11 cellular contexts compared by ENCODE assay signal in genomic region chr5:14405267-14405666, GRCh38.
A peak's percentile ranks its signal among the peaks of the same experiment; 100 is the strongest.
DNase-seq lines count a peak whose midpoint lies in the region; ATAC-seq and TF ChIP-seq lines count a peak whose summit lies in the region.
"Had no signal": no experiment of that assay in that cellular context is flagged by ENCODE, and none has a peak within 500 bp of the region (broad histone marks: within the 10 kb centered on the region; RNA-seq: fewer than 3 reads in every experiment).

No MANE protein-coding gene starts in this region.

- no peaks in the 10 kb centered on the region for H3K9me3 Mint-ChIP-seq in nephron progenitor cell
- H3K9me3 Mint-ChIP-seq in activated T-cell treated with anti-CD3 and anti-CD28 coated beads, Interleukin-2, amount 50 U/mL, for 4 hours: peaks cover 4% of the 10 kb centered on the region

- no peak for ATAC-seq in GM21515 (IDR thresholded peaks at IDR 0.05; ENCODE audit: unreplicated experiment)
- ATAC-seq in activated CD4-positive, CD25-positive, alpha-beta regulatory T cell treated with anti-CD3 and anti-CD28 coated beads, Interleukin-2, amount 50 U/mL, for 24 hours: no peak
- no peak for ATAC-seq in activated T-cell treated with anti-CD3 and anti-CD28 coated beads, Interleukin-2, amount 50 U/mL, for 4 hours
- ATAC-seq in stimulated activated naive CD8-positive, alpha-beta T cell treated with anti-CD3 and anti-CD28 coated beads, Interleukin-15, Interleukin-2, amounts not matched to agents 100 U/mL and 50 U/mL, for 24 hours: no peak
- ATAC-seq: gastrocnemius medialis had no signal

- H3K36me3 Mint-ChIP-seq in nephron progenitor cell (ENCODE audit: low read depth): peaks cover 83% of the 10 kb centered on the region
- H3K36me3 Mint-ChIP-seq in activated T-cell treated with anti-CD3 and anti-CD28 coated beads, Interleukin-2, amount 50 U/mL, for 4 hours (ENCODE audit: insufficient read depth): no peaks in the 10 kb centered on the region

- no peak overlapping the region for H3K4me3 ChIP-seq in choroid plexus epithelial cell (ENCODE audit: low read depth, low read length)
- H3K4me3 ChIP-seq: gastrocnemius medialis had no signal

- peaks cover 25% of the 10 kb centered on the region for H3K4me1 Mint-ChIP-seq in nephron progenitor cell
- peaks cover 5% of the 10 kb centered on the region for H3K4me1 Mint-ChIP-seq in activated T-cell treated with anti-CD3 and anti-CD28 coated beads, Interleukin-2, amount 50 U/mL, for 4 hours (ENCODE audit: low read depth)

- H3K4me3 Mint-ChIP-seq in nephron progenitor cell: no peak overlapping the region
- no peak overlapping the region for H3K4me3 Mint-ChIP-seq in activated T-cell treated with anti-CD3 and anti-CD28 coated beads, Interleukin-2, amount 50 U/mL, for 4 hours

- peak overlapping the region; percentile 7 for H3K27ac Mint-ChIP-seq in nephron progenitor cell

- peak; percentile 34 for DNase-seq in ELF-1 (ENCODE audit: low read depth, low spot score)
- DNase-seq in choroid plexus epithelial cell (ENCODE audit: low read depth): no peak
- DNase-seq in nephron progenitor cell: no peak
- no peak for DNase-seq in activated T-cell treated with anti-CD3 and anti-CD28 coated beads, Interleukin-2, amount 50 U/mL, for 4 hours
- no peak for DNase-seq in stimulated activated naive CD8-positive, alpha-beta T cell treated with anti-CD3 and anti-CD28 coated beads, Interleukin-15, Interleukin-2, amounts not matched to agents 100 U/mL and 50 U/mL, for 24 hours
- DNase-seq: amygdala, gastrocnemius medialis, NCI-H1092 treated with DMSO at 0.1 percent for 48 hours had no signal

- H3K27me3 Mint-ChIP-seq in nephron progenitor cell (ENCODE audit: low read depth, poor library complexity): no peaks in the 10 kb centered on the region
- peaks cover 2% of the 10 kb centered on the region for H3K27me3 Mint-ChIP-seq in activated T-cell treated with anti-CD3 and anti-CD28 coated beads, Interleukin-2, amount 50 U/mL, for 4 hours (ENCODE audit: low read depth)

- TF ChIP-seq CTCF in LNCAP (IDR thresholded peaks at IDR 0.05) (peak; percentile 38; the same call in 1 of the 2 replicates), choroid plexus epithelial cell (conservative IDR thresholded peaks at IDR 0.05; ENCODE audit: low read depth, low read length) (peak; percentile 52), nephron progenitor cell (IDR thresholded peaks at IDR 0.05) (peak; percentile 16)
